Comparison of ENCODE assay signal across 9 cellular contexts in the genomic region with DNA sequence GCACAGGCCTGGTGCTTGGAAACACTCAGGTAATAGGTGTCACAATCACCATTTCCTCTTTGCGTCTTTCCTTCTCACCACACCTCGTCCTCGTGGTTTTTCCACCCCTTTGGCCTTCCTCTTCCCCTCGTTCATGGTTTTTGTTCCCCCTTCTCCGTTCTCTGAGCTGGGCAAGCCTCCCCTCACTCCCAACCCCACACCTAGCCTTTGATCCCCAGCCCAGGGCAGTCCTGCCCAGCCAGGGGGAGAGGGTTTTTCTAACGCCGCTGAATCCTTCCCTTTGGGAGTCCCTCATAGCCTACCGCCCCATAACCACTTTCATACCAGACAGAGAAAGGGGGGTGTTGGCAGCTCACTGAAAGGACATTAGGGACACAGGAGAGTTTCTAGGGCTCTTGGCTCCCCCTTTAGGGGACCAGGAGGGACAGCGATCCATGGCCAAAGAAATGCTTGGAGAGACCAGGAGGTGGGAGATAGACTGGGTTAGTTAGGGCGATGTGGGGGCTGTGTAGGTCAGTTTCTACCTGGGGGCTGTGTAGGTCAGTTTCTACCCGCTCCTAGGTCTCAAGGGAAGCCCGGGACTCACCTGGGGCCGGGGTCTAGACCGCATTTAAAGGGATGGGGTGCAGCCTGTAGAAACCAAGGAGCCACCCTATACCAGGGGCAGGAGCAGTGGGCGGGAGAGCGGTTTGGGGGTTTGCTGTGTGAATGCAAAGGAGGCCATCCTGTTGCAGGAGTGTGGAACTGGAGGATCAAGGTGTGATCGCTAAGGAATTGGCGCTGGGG. TPM values are rescaled to one million over a fixed set of nuclear protein-coding genes. Genes with fewer than 3 reads are reported as not detected.
DNase-seq lines count a peak whose midpoint lies in the region; ATAC-seq and TF ChIP-seq lines count a peak whose summit lies in the region.
"Had no signal": no experiment of that assay in that cellular context is flagged by ENCODE, and none has a peak within 500 bp of the region (broad histone marks: within the 10 kb centered on the region; RNA-seq: fewer than 3 reads in every experiment).

No MANE protein-coding gene starts in this region.

- H3K36me3 Mint-ChIP-seq in HFFc6 (ENCODE audit: low read depth) (no peaks in the 10 kb centered on the region), immature natural killer cell (peaks cover 0 to 3% (median 0%) of the 10 kb centered on the region in 3 donors)
- H3K36me3 Mint-ChIP-seq in activated naive CD8-positive, alpha-beta T cell treated with anti-CD3 and anti-CD28 coated beads for 36 hours, result peaks cover 2% of the 10 kb centered on the region

- no peaks in the 10 kb centered on the region for H3K9me3 Mint-ChIP-seq in HFFc6
- no peaks in the 10 kb centered on the region for H3K9me3 Mint-ChIP-seq in activated naive CD8-positive, alpha-beta T cell treated with anti-CD3 and anti-CD28 coated beads for 36 hours
- H3K9me3 Mint-ChIP-seq in immature natural killer cell, result peaks cover 0 to 2% (median 0%) of the 10 kb centered on the region in 6 donors

- H3K36me3 ChIP-seq in subcutaneous abdominal adipose tissue (ENCODE audit: control insufficient read depth in 5 of 5, insufficient read depth in 5 of 5, low read length in 5 of 5), result peaks cover 0 to 25% (median 19%) of the 10 kb centered on the region in 5 donors
- no peaks in the 10 kb centered on the region for H3K36me3 ChIP-seq in effector memory CD4-positive, alpha-beta T cell (ENCODE audit: control insufficient read depth, insufficient read depth, low read length)

- DNase-seq in AML-193 (lab: John Stamatoyannopoulos, UW) (peak; percentile 40 to 43), HFFc6 (peak; percentile 49), immature natural killer cell (no peak)
- no peak for DNase-seq in activated naive CD8-positive, alpha-beta T cell treated with anti-CD3 and anti-CD28 coated beads for 36 hours
- DNase-seq in effector memory CD4-positive, alpha-beta T cell, result no peak
- DNase-seq in activated CD4-positive, CD25-positive, alpha-beta regulatory T cell (lab: John Stamatoyannopoulos, UW), result no peak

- H3K4me1 Mint-ChIP-seq in HFFc6 (ENCODE audit: low read depth) (peaks cover 28% of the 10 kb centered on the region), immature natural killer cell (peaks cover 12 to 13% of the 10 kb centered on the region in 2 donors)
- H3K4me1 Mint-ChIP-seq in activated naive CD8-positive, alpha-beta T cell treated with anti-CD3 and anti-CD28 coated beads for 36 hours, result peaks cover 19% of the 10 kb centered on the region

- ATAC-seq in GM21619 (IDR thresholded peaks at IDR 0.05; ENCODE audit: unreplicated experiment), result no peak

- H3K4me3 Mint-ChIP-seq in HFFc6 (peak overlapping the region; percentile 91), immature natural killer cell (peak overlapping the region in 4 of 5 donors; percentile 4 to 69 (median 11))
- H3K4me3 Mint-ChIP-seq in activated naive CD8-positive, alpha-beta T cell treated with anti-CD3 and anti-CD28 coated beads for 36 hours, result peak overlapping the region; percentile 51

- peak; percentile 52 for TF ChIP-seq CTCF in HFFc6 (IDR thresholded peaks at IDR 0.05)

- peak overlapping the region in 3 of 5 donors; percentile 57 to 76 (median 58) for H3K9ac ChIP-seq in subcutaneous abdominal adipose tissue (ENCODE audit: low read length in 5 of 5)
- H3K9ac ChIP-seq: KMS-11 had no signal

- H3K27me3 Mint-ChIP-seq in HFFc6 (ENCODE audit: insufficient read depth) (peaks cover 27% of the 10 kb centered on the region), immature natural killer cell (ENCODE audit: low read depth in 3 of 3) (peaks cover 14 to 26% (median 16%) of the 10 kb centered on the region in 3 donors)
- peaks cover 41% of the 10 kb centered on the region for H3K27me3 Mint-ChIP-seq in activated naive CD8-positive, alpha-beta T cell treated with anti-CD3 and anti-CD28 coated beads for 36 hours

- H3K27ac ChIP-seq in subcutaneous abdominal adipose tissue (ENCODE audit: low read depth, low read length), result peak overlapping the region; percentile 68
- H3K27ac ChIP-seq in effector memory CD4-positive, alpha-beta T cell (ENCODE audit: insufficient read depth, low read length, poor library complexity, severe bottlenecking), result no peak overlapping the region
- H3K27ac ChIP-seq: KMS-11 had no signal

- H3K4me3 ChIP-seq in subcutaneous abdominal adipose tissue (ENCODE audit: low read depth in 1 of 5, low read length in 5 of 5), result peak overlapping the region; percentile 71 to 76 (median 75)
- no peak overlapping the region for H3K4me3 ChIP-seq in effector memory CD4-positive, alpha-beta T cell (ENCODE audit: insufficient read depth, low read depth, low read length, poor library complexity, severe bottlenecking)

- H3K9me3 ChIP-seq in subcutaneous abdominal adipose tissue (ENCODE audit: control insufficient read depth in 5 of 5, low read length in 5 of 5), result no peaks in the 10 kb centered on the region
- H3K9me3 ChIP-seq in effector memory CD4-positive, alpha-beta T cell (ENCODE audit: control insufficient read depth, low read length), result no peaks in the 10 kb centered on the region

- H3K4me1 ChIP-seq in subcutaneous abdominal adipose tissue (ENCODE audit: control insufficient read depth in 5 of 5, insufficient read depth in 5 of 5, low read length in 5 of 5), result peaks cover 0 to 43% (median 28%) of the 10 kb centered on the region in 5 donors
- peaks cover 19% of the 10 kb centered on the region for H3K4me1 ChIP-seq in effector memory CD4-positive, alpha-beta T cell (ENCODE audit: control insufficient read depth, insufficient read depth, low read length, poor library complexity, severe bottlenecking)

- H3K27me3 ChIP-seq in subcutaneous abdominal adipose tissue (ENCODE audit: control insufficient read depth in 5 of 5, insufficient read depth in 4 of 5, low read length in 5 of 5), result peaks cover 15 to 36% (median 27%) of the 10 kb centered on the region in 5 donors
- peaks cover 18% of the 10 kb centered on the region for H3K27me3 ChIP-seq in effector memory CD4-positive, alpha-beta T cell (replicated peaks; ENCODE audit: control insufficient read depth, insufficient read depth, low read length, poor library complexity, severe bottlenecking)

- H3K27ac Mint-ChIP-seq in HFFc6, result peak overlapping the region; percentile 59
- H3K27ac Mint-ChIP-seq in activated naive CD8-positive, alpha-beta T cell treated with anti-CD3 and anti-CD28 coated beads for 36 hours, result no peak overlapping the region
- H3K27ac Mint-ChIP-seq in immature natural killer cell, result no peak overlapping the region

RNA-seq across cellular contexts. Expression of a gene that starts 1.4 kb away (rescaled TPM):
- 1 to 10 TPM; 3.8 to 10.0 (median 4.6) TPM for total RNA-seq in HFFc6 (2021; fragmentation: NEBNext Ultra II Directional; extraction: Animal tissue kit (Norgen Biotek cat#: 25700))
- 1 to 10 TPM; 2.5 to 2.9 TPM for total RNA-seq in activated naive CD8-positive, alpha-beta T cell treated with anti-CD3 and anti-CD28 coated beads for 36 hours
- under 1 TPM in 1 of 3 donors, not detected in 2; 0.37 TPM for polyA plus RNA-seq in immature natural killer cell

RNA-seq across cellular contexts. Expression of a gene that starts 26.6 kb away (rescaled TPM):
- total RNA-seq in HFFc6 (2021; fragmentation: NEBNext Ultra II Directional; extraction: Animal tissue kit (Norgen Biotek cat#: 25700)), result 10 to 100 TPM; 19.3 to 26.2 (median 21.7) TPM
- 10 to 100 TPM; 13.4 to 14.6 TPM for total RNA-seq in activated naive CD8-positive, alpha-beta T cell treated with anti-CD3 and anti-CD28 coated beads for 36 hours
- polyA plus RNA-seq in immature natural killer cell, result 1 to 10 TPM; 3.2 to 5.9 (median 4.7) TPM

RNA-seq across cellular contexts. Expression of a gene that starts 41.2 kb away (rescaled TPM):
- 100 to 1,000 TPM; 125 to 148 (median 140) TPM for total RNA-seq in HFFc6 (2021; fragmentation: NEBNext Ultra II Directional; extraction: Animal tissue kit (Norgen Biotek cat#: 25700))
- 10 to 100 TPM; 44.2 to 45.1 TPM for total RNA-seq in activated naive CD8-positive, alpha-beta T cell treated with anti-CD3 and anti-CD28 coated beads for 36 hours
- polyA plus RNA-seq in immature natural killer cell, result under 1 TPM in 1 of 3 donors, not detected in 2; 0.11 TPM

RNA-seq across cellular contexts. Expression of a gene that starts 49.0 kb away (rescaled TPM):
- 100 to 1,000 TPM; 111 to 154 (median 133) TPM for total RNA-seq in HFFc6 (2021; fragmentation: NEBNext Ultra II Directional; extraction: Animal tissue kit (Norgen Biotek cat#: 25700))
- 100 to 1,000 TPM; 296 to 297 TPM for total RNA-seq in activated naive CD8-positive, alpha-beta T cell treated with anti-CD3 and anti-CD28 coated beads for 36 hours
- 10 to 100 TPM; 24.9 to 73.4 (median 33.2) TPM for polyA plus RNA-seq in immature natural killer cell

Comparison
In these comparisons a context has a peak if more than half of its experiments do, and no peak if none do; other contexts are left out.
1. DNase-seq: peak in AML-193 (2 of 2) and HFFc6 (single experiment); none in activated naive CD8-positive, alpha-beta T cell treated with anti-CD3 and anti-CD28 coated beads for 36 hours (single experiment), immature natural killer cell (0 of 3), effector memory CD4-positive, alpha-beta T cell (0 of 3) and activated CD4-positive, CD25-positive, alpha-beta regulatory T cell (0 of 4).
2. H3K4me3 Mint-ChIP-seq: peak in every context shown above with its lines; median percentile 91 in HFFc6; 51 in activated naive CD8-positive, alpha-beta T cell treated with anti-CD3 and anti-CD28 coated beads for 36 hours; 11 in immature natural killer cell.